In genomic region chr19:45720065-45720464, GRCh38 we compare ENCODE assay signal across 12 cellular contexts. TPM values are rescaled to one million over a fixed set of nuclear protein-coding genes. Genes with fewer than 3 reads are reported as not detected.
A peak's percentile ranks its signal among the peaks of the same experiment; 100 is the strongest.
DNase-seq lines count a peak whose midpoint lies in the region; ATAC-seq and TF ChIP-seq lines count a peak whose summit lies in the region.
"Not testable (repeated sequence)": the region's sequence is repeated elsewhere in the genome, so short reads cannot be mapped to it uniquely, and the experiment has no call there.
"Had no signal": no experiment of that assay in that cellular context is flagged by ENCODE, and none has a peak within 500 bp of the region (broad histone marks: within the 10 kb centered on the region; RNA-seq: fewer than 3 reads in every experiment).

No MANE protein-coding gene starts in this region.

- H3K9me3 Mint-ChIP-seq in activated T-helper 17 cell treated with anti-CD3 and anti-CD28 coated beads, Interleukin-2, amount 50 U/mL, for 72 hours = not testable (repeated sequence)

- TF ChIP-seq RAD21 in liver (IDR thresholded peaks at IDR 0.05) = not testable (repeated sequence)

- H3K27ac Mint-ChIP-seq in activated T-helper 17 cell treated with anti-CD3 and anti-CD28 coated beads, Interleukin-2, amount 50 U/mL, for 72 hours = peak overlapping the region; percentile 38

- TF ChIP-seq CTCF in Peyer's patch (IDR thresholded peaks at IDR 0.05); liver (IDR thresholded peaks at IDR 0.05; ENCODE audit: low read depth, low read length, missing input control); neutrophil (IDR thresholded peaks at IDR 0.05); upper lobe of left lung (IDR thresholded peaks at IDR 0.05): not testable (repeated sequence)

- H3K27me3 Mint-ChIP-seq in activated T-helper 17 cell treated with anti-CD3 and anti-CD28 coated beads, Interleukin-2, amount 50 U/mL, for 72 hours = not testable (repeated sequence)

- DNase-seq in Peyer's patch; epithelial cell of prostate (ENCODE audit: low read depth, low spot score); upper lobe of left lung: not testable (repeated sequence)

- WGBS in liver = 97% methylated on average over 11 of the region's 11 CpGs
- 97 to 98% methylated on average over 9 to 11 of the region's 11 CpGs for WGBS in upper lobe of left lung, 2 donors

- not testable (repeated sequence) for TF ChIP-seq EP300 in upper lobe of left lung (IDR thresholded peaks at IDR 0.05)

- H3K27ac ChIP-seq in Peyer's patch (peak overlapping the region in 3 of 4 donors; percentile 55 to 88 (median 82)), epithelial cell of prostate (peak overlapping the region; percentile 97), liver (ENCODE audit: low read depth in 1 of 2, low read length in 2 of 2) (peak overlapping the region; percentile 74 to 88), neutrophil (peak overlapping the region; percentile 62), upper lobe of left lung (peak overlapping the region in 3 of 4 donors; percentile 19 to 67 (median 56))

- not testable (repeated sequence) for ATAC-seq in activated T-helper 17 cell treated with anti-CD3 and anti-CD28 coated beads, Interleukin-2, amount 50 U/mL, for 72 hours (replicated peaks); upper lobe of left lung (ENCODE audit: low FRiP score in 2 of 2)

- H3K4me1 ChIP-seq in Peyer's patch (peaks cover 0 to 30% (median 5%) of the 10 kb centered on the region in 4 donors), liver (ENCODE audit: control insufficient read depth in 4 of 4, insufficient read depth in 4 of 4, low read length in 3 of 4) (peaks cover 5 to 25% (median 17%) of the 10 kb centered on the region in 4 donors), neutrophil (ENCODE audit: control insufficient read depth in 1 of 2, insufficient read depth in 1 of 2, low read depth in 1 of 2, low read length in 1 of 2) (peaks cover 26 to 32% of the 10 kb centered on the region in 2 experiments), upper lobe of left lung (peaks cover 16 to 26% (median 20%) of the 10 kb centered on the region in 4 donors)

- not testable (repeated sequence) for H3K4me3 Mint-ChIP-seq in activated T-helper 17 cell treated with anti-CD3 and anti-CD28 coated beads, Interleukin-2, amount 50 U/mL, for 72 hours

- H3K27me3 ChIP-seq in Peyer's patch; liver (ENCODE audit: control insufficient read depth in 4 of 4, insufficient read depth in 4 of 4, low read length in 3 of 4); neutrophil; upper lobe of left lung: not testable (repeated sequence)

- H3K36me3 ChIP-seq in Peyer's patch (peaks cover 0 to 16% (median 0%) of the 10 kb centered on the region in 3 donors), neutrophil (peaks cover 16% of the 10 kb centered on the region), upper lobe of left lung (peaks cover 2 to 14% (median 7%) of the 10 kb centered on the region in 4 donors)
- H3K36me3 ChIP-seq in liver (ENCODE audit: control insufficient read depth in 4 of 4, insufficient read depth in 3 of 4, low read depth in 1 of 4, low read length in 3 of 4) = not testable (repeated sequence)

- not testable (repeated sequence) for H3K9me3 ChIP-seq in Peyer's patch; liver (ENCODE audit: control insufficient read depth in 4 of 4, low read length in 3 of 4); neutrophil; upper lobe of left lung

- H3K9ac ChIP-seq in liver (ENCODE audit: low read depth in 1 of 2, low read length in 2 of 2) = not testable (repeated sequence)

- H3K4me3 ChIP-seq in Peyer's patch; liver (ENCODE audit: low read depth in 1 of 3, low read length in 3 of 3); neutrophil (ENCODE audit: low read depth in 1 of 2, low read length in 1 of 2); upper lobe of left lung: not testable (repeated sequence)

- TF ChIP-seq POLR2A in Peyer's patch (IDR thresholded peaks at IDR 0.05); upper lobe of left lung (IDR thresholded peaks at IDR 0.05): not testable (repeated sequence)

- peaks cover 22% of the 10 kb centered on the region for H3K4me1 Mint-ChIP-seq in activated T-helper 17 cell treated with anti-CD3 and anti-CD28 coated beads, Interleukin-2, amount 50 U/mL, for 72 hours

- H3K36me3 Mint-ChIP-seq in activated T-helper 17 cell treated with anti-CD3 and anti-CD28 coated beads, Interleukin-2, amount 50 U/mL, for 72 hours (ENCODE audit: low read depth) = peaks cover 68% of the 10 kb centered on the region

RNA-seq across cellular contexts. Expression of gene FBXO46, which starts 10.6 kb away (rescaled TPM):
- total RNA-seq in Peyer's patch = 10 to 100 TPM in 3 of 4 donors, 1 to 10 TPM in 1; 8.3 to 25.2 (median 19.7) TPM
- 10 to 100 TPM; 39.4 to 44.3 TPM for total RNA-seq in activated T-helper 17 cell treated with anti-CD3 and anti-CD28 coated beads, Interleukin-2, amount 50 U/mL, for 72 hours
- 1 to 10 TPM; 2.9 to 4.2 TPM for total RNA-seq in liver
- polyA plus RNA-seq in liver = 1 to 10 TPM; 1.2 to 4.5 TPM
- total RNA-seq in upper lobe of left lung = 10 to 100 TPM; 12.0 to 21.1 (median 20.6) TPM

RNA-seq across cellular contexts. Expression of gene MEIOSIN, which starts 13.2 kb away (rescaled TPM):
- total RNA-seq in Peyer's patch (not detected), liver (not detected), upper lobe of left lung (not detected)
- total RNA-seq in activated T-helper 17 cell treated with anti-CD3 and anti-CD28 coated beads, Interleukin-2, amount 50 U/mL, for 72 hours = under 1 TPM in 1 of 2 donors, not detected in 1; 0.37 TPM
- polyA plus RNA-seq in liver = not detected
- total RNA-seq: A172; Calu3; CD4-positive, CD25-positive, alpha-beta regulatory T cell; Daoy; H1; HFFc6 had no signal
- polyA plus RNA-seq: CD4-positive, CD25-positive, alpha-beta regulatory T cell had no signal

RNA-seq across cellular contexts. Expression of gene QPCTL, which starts 27.6 kb away (rescaled TPM):
- total RNA-seq in Peyer's patch (10 to 100 TPM in 1 of 4 donors, 1 to 10 TPM in 3; 6.1 to 11.6 (median 7.4) TPM), liver (1 to 10 TPM; 3.7 to 6.1 TPM), upper lobe of left lung (10 to 100 TPM in 3 of 6 donors, 1 to 10 TPM in 3; 7.1 to 18.3 (median 10.1) TPM)
- 10 to 100 TPM; 13.6 to 15.5 TPM for total RNA-seq in activated T-helper 17 cell treated with anti-CD3 and anti-CD28 coated beads, Interleukin-2, amount 50 U/mL, for 72 hours
- polyA plus RNA-seq in liver = 1 to 10 TPM; 2.9 to 4.5 TPM

RNA-seq across cellular contexts. Expression of gene SNRPD2, which starts 28.3 kb away (rescaled TPM):
- total RNA-seq in Peyer's patch (10 to 100 TPM; 47.3 to 86.2 (median 67.3) TPM), liver (10 to 100 TPM; 38.6 to 71.9 TPM), upper lobe of left lung (100 to 1,000 TPM in 5 of 6 donors, 10 to 100 TPM in 1; 58.7 to 261 (median 161) TPM)
- 100 to 1,000 TPM; 544 to 752 TPM for total RNA-seq in activated T-helper 17 cell treated with anti-CD3 and anti-CD28 coated beads, Interleukin-2, amount 50 U/mL, for 72 hours
- polyA plus RNA-seq in liver = 100 to 1,000 TPM; 109 to 175 TPM

RNA-seq across cellular contexts. Expression of gene SIX5, which starts 49.0 kb away (rescaled TPM):
- total RNA-seq in Peyer's patch (10 to 100 TPM in 1 of 4 donors, 1 to 10 TPM in 3; 3.3 to 11.5 (median 6.2) TPM), liver (1 to 10 TPM; 2.7 to 5.0 TPM), upper lobe of left lung (10 to 100 TPM in 4 of 6 donors, 1 to 10 TPM in 2; 6.2 to 36.7 (median 17.8) TPM)
- total RNA-seq in activated T-helper 17 cell treated with anti-CD3 and anti-CD28 coated beads, Interleukin-2, amount 50 U/mL, for 72 hours = 1 to 10 TPM; 1.2 to 2.4 TPM
- 1 to 10 TPM; 3.7 to 9.9 TPM for polyA plus RNA-seq in liver
